ENCODE assay signal across 9 cellular contexts in genomic region chr18:23629444-23629946, GRCh38. TPM values are rescaled to one million over a fixed set of nuclear protein-coding genes. Genes with fewer than 3 reads are reported as not detected.
DNase-seq lines count a peak whose midpoint lies in the region; ATAC-seq and TF ChIP-seq lines count a peak whose summit lies in the region.
"Had no signal": no experiment of that assay in that cellular context is flagged by ENCODE, and none has a peak within 500 bp of the region (broad histone marks: within the 10 kb centered on the region; RNA-seq: fewer than 3 reads in every experiment).

No MANE protein-coding gene starts in this region.

- intact Hi-C loops in thyroid gland (cut with DNase I): loop anchor here (10.0 kb wide), 2 partner anchors 65 to 185 kb away; no protein-coding TSS in a partner anchor
- intact Hi-C loops in heart left ventricle (cut with DNase I): loop anchor here in 5 of 10 donors (5.0 to 10.0 kb wide), 4 partner anchors 38 to 485 kb away; no protein-coding TSS in a partner anchor

- TF ChIP-seq CTCF in thyroid gland (IDR thresholded peaks at IDR 0.05): no peak
- TF ChIP-seq CTCF in heart left ventricle (IDR thresholded peaks at IDR 0.05): no peak

- H3K4me1 ChIP-seq in thyroid gland (no peaks in the 10 kb centered on the region), heart left ventricle (peaks cover 0 to 11% (median 0%) of the 10 kb centered on the region in 12 donors)

- no peaks in the 10 kb centered on the region for H3K36me3 ChIP-seq in thyroid gland
- H3K36me3 ChIP-seq in heart left ventricle: peaks cover 0 to 29% (median 0%) of the 10 kb centered on the region in 9 donors

- H3K27me3 ChIP-seq in thyroid gland (no peaks in the 10 kb centered on the region), heart left ventricle (no peaks in the 10 kb centered on the region)

- WGBS in thyroid gland, 2 donors: 57 to 68% methylated on average over 4 of the region's 4 CpGs
- 88 to 94% (median 92%) methylated on average over 4 of the region's 4 CpGs for whole genome bisulfite sequencing in heart left ventricle, 4 donors

- H3K27ac ChIP-seq in thyroid gland: no peak overlapping the region
- no peak overlapping the region for H3K27ac ChIP-seq in heart left ventricle

- H3K4me3 ChIP-seq in thyroid gland (replicated peaks in 1 of 3) (no peak overlapping the region), heart left ventricle (no peak overlapping the region)

- ATAC-seq in HG02981 (IDR thresholded peaks at IDR 0.05; ENCODE audit: unreplicated experiment): peak; percentile 96
- ATAC-seq in heart left ventricle: no peak
- ATAC-seq in HG02884 (IDR thresholded peaks at IDR 0.05; ENCODE audit: unreplicated experiment): no peak

- DNase-seq in NCI-H2227 (lab: John Stamatoyannopoulos, UW; ENCODE audit: unreplicated experiment) (peak; percentile 36), NCI-H2227 treated with DMSO at 0.1 percent for 48 hours (lab: John Stamatoyannopoulos, UW) (no peak), NCI-H69 (lab: John Stamatoyannopoulos, UW) (peak; percentile 93), thyroid gland (peak; percentile 11 to 33), heart left ventricle (no peak), NCI-H2107 (lab: John Stamatoyannopoulos, UW) (no peak)
- DNase-seq: activated CD4-positive, alpha-beta memory T cell treated with anti-CD3 and anti-CD28 coated beads for 36 hours had no signal

- H3K9me3 ChIP-seq in thyroid gland (no peaks in the 10 kb centered on the region), heart left ventricle (no peaks in the 10 kb centered on the region)

- no peak for TF ChIP-seq POLR2A in thyroid gland (IDR thresholded peaks at IDR 0.05)
- TF ChIP-seq POLR2A in heart left ventricle (IDR thresholded peaks at IDR 0.05): no peak

RNA-seq across cellular contexts. Expression of gene ANKRD29, which starts 33.2 kb away (rescaled TPM):
- total RNA-seq in thyroid gland (1 to 10 TPM; 3.4 to 6.1 (median 4.5) TPM), heart left ventricle (1 to 10 TPM; 1.9 to 7.1 (median 5.4) TPM)
- polyA plus RNA-seq in heart left ventricle: 1 to 10 TPM; 1.7 to 3.1 TPM
- total RNA-seq: activated CD4-positive, alpha-beta memory T cell treated with anti-CD3 and anti-CD28 coated beads for 36 hours had no signal

RNA-seq across cellular contexts. Expression of gene NPC1, which starts 43.2 kb away (rescaled TPM):
- total RNA-seq in thyroid gland (10 to 100 TPM; 32.8 to 68.6 (median 42.0) TPM), heart left ventricle (10 to 100 TPM; 10.2 to 42.7 (median 16.8) TPM)
- polyA plus RNA-seq in heart left ventricle: 10 to 100 TPM in 1 of 2 donors, 1 to 10 TPM in 1; 7.8 to 38.8 TPM

RNA-seq across cellular contexts. Expression of gene LAMA3, which starts 59.8 kb away (rescaled TPM):
- total RNA-seq in thyroid gland: 10 to 100 TPM in 1 of 4 donors, 1 to 10 TPM in 3; 7.5 to 12.1 (median 8.9) TPM
- 1 to 10 TPM; 1.8 to 6.6 (median 3.3) TPM for total RNA-seq in heart left ventricle
- polyA plus RNA-seq in heart left ventricle: 1 to 10 TPM; 1.2 to 1.3 TPM

Comparison
In these comparisons a context has a peak if more than half of its experiments do, and no peak if none do; other contexts are left out.
1. DNase-seq: peak in NCI-H2227 (single experiment), NCI-H69 (single experiment) and thyroid gland (2 of 2); none in NCI-H2227 treated with DMSO at 0.1 percent for 48 hours (single experiment), heart left ventricle (0 of 5) and NCI-H2107 (single experiment).